Comparison of ENCODE assay signal across 3 cellular contexts in genomic region chr17:7404737-7405412, GRCh38.
TF ChIP-seq lines count a peak whose summit lies in the region.

No MANE protein-coding gene starts in this region.

TF ChIP-seq in HEK293, 187 proteins besides CTCF, POLR2A, EP300 and RAD21 (continues in another document):
- TF ChIP-seq PBX3 (CRISPR knock-in tag; IDR thresholded peaks at IDR 0.05) (no peak), ZNF335 (tag by site-specific recombination; conservative IDR thresholded peaks at IDR 0.05) (no peak), KLF8 (tag by site-specific recombination; IDR thresholded peaks at IDR 0.05) (no peak), ZNF324 (tag by site-specific recombination; IDR thresholded peaks at IDR 0.05) (no peak), ZNF140 (tag by site-specific recombination; IDR thresholded peaks at IDR 0.05) (no peak), ZNF555 (tag by site-specific recombination; conservative IDR thresholded peaks at IDR 0.05) (no peak), ZNF580 (tag by site-specific recombination; IDR thresholded peaks at IDR 0.05) (no peak), ZFHX2 (tag by site-specific recombination; conservative IDR thresholded peaks at IDR 0.05) (peak; percentile 25; the same call in 1 of the 2 replicates), SP3 (tag by site-specific recombination; IDR thresholded peaks at IDR 0.05) (peak; percentile 41), IKZF3 (tag by site-specific recombination; IDR thresholded peaks at IDR 0.05) (no peak; the same call in 1 of the 2 replicates), ZNF843 (tag by site-specific recombination; IDR thresholded peaks at IDR 0.05) (no peak), ZNF558 (tag by site-specific recombination; IDR thresholded peaks at IDR 0.05) (no peak), ZNF211 (tag by site-specific recombination; IDR thresholded peaks at IDR 0.05; ENCODE audit: low read depth) (no peak), ZNF239 (tag by site-specific recombination; IDR thresholded peaks at IDR 0.05) (no peak), ZXDB (tag by site-specific recombination; IDR thresholded peaks at IDR 0.05) (peak; percentile 80; the same call in 1 of the 2 replicates), ZNF830 (tag by site-specific recombination; IDR thresholded peaks at IDR 0.05; ENCODE audit: low read depth) (no peak), ZNF37A (tag by site-specific recombination; IDR thresholded peaks at IDR 0.05) (no peak), ZNF610 (tag by site-specific recombination; IDR thresholded peaks at IDR 0.05; ENCODE audit: borderline replicate concordance) (no peak), ZBTB20 (tag by site-specific recombination; IDR thresholded peaks at IDR 0.05) (peak; percentile 92), ZNF530 (tag by site-specific recombination; IDR thresholded peaks at IDR 0.05; ENCODE audit: low read depth) (no peak), GLIS1 (tag by site-specific recombination; IDR thresholded peaks at IDR 0.05) (peak; percentile 70), ZNF701 (tag by site-specific recombination; IDR thresholded peaks at IDR 0.05) (no peak), ZNF311 (tag by site-specific recombination; IDR thresholded peaks at IDR 0.05; ENCODE audit: borderline replicate concordance) (no peak), GLIS2 (tag by site-specific recombination; IDR thresholded peaks at IDR 0.05) (no peak), ZNF426 (tag by site-specific recombination; IDR thresholded peaks at IDR 0.05) (no peak), ZNF626 (tag by site-specific recombination; IDR thresholded peaks at IDR 0.05) (no peak), KLF10 (tag by site-specific recombination; IDR thresholded peaks at IDR 0.05) (no peak), ZNF394 (tag by site-specific recombination; IDR thresholded peaks at IDR 0.05; ENCODE audit: borderline replicate concordance) (no peak), ZNF658 (tag by site-specific recombination; IDR thresholded peaks at IDR 0.05) (no peak), ZSCAN4 (tag by site-specific recombination; IDR thresholded peaks at IDR 0.05) (no peak)

TF ChIP-seq in K562, 482 proteins besides CTCF, POLR2A, EP300 and RAD21 (continues in another document):
- TF ChIP-seq RCOR1 (IDR thresholded peaks at IDR 0.05; ENCODE audit: borderline replicate concordance in 1 of 2, low read depth in 2 of 2, low read length in 2 of 2) (no peak), TEAD1 (CRISPR knock-in tag; IDR thresholded peaks at IDR 0.05) (no peak), TCF3 (CRISPR knock-in tag; IDR thresholded peaks at IDR 0.05) (no peak), ZNF639 (CRISPR knock-in tag; conservative IDR thresholded peaks at IDR 0.05 in 1 of 2, IDR thresholded peaks at IDR 0.05 in 1 of 2) (0 out of 4 replicates have a peak, but pooled peaks of 1 of the 2 experiments have one; percentile 3), USF2 (CRISPR knock-in tag; IDR thresholded peaks at IDR 0.05) (no peak), CXXC5 (CRISPR knock-in tag; IDR thresholded peaks at IDR 0.05) (0 out of 2 replicates have a peak, but pooled peaks have one; percentile 42), CREB3L1 (IDR thresholded peaks at IDR 0.05; ENCODE audit: borderline replicate concordance, low read depth) (no peak), MTA2 (IDR thresholded peaks at IDR 0.05; ENCODE audit: low read depth) (no peak), BRCA1 (IDR thresholded peaks at IDR 0.05) (no peak), BRCA1 (CRISPR knock-in tag; IDR thresholded peaks at IDR 0.05) (no peak), FOXM1 (IDR thresholded peaks at IDR 0.05; ENCODE audit: low read depth) (no peak), FOXM1 (CRISPR knock-in tag; IDR thresholded peaks at IDR 0.05; ENCODE audit: low read depth) (no peak), VEZF1 (CRISPR knock-in tag; IDR thresholded peaks at IDR 0.05) (peak; percentile 97), YY1 (IDR thresholded peaks at IDR 0.05; ENCODE audit: borderline replicate concordance in 1 of 3, control insufficient read depth in 1 of 3, extremely low read depth in 1 of 3, insufficient read depth in 3 of 3, insufficient read length in 1 of 3, insufficient replicate concordance in 2 of 3, low read depth in 1 of 3, low read length in 2 of 3) (peak in 1 of 3 experiments; percentile 32), NR1H2 (CRISPR knock-in tag; IDR thresholded peaks at IDR 0.05) (no peak), CEBPB (tag; IDR thresholded peaks at IDR 0.05) (no peak), GTF2A2 (tag; IDR thresholded peaks at IDR 0.05) (no peak), CREM (IDR thresholded peaks at IDR 0.05; ENCODE audit: low read depth) (peak; percentile 40), E2F6 (IDR thresholded peaks at IDR 0.05; ENCODE audit: borderline replicate concordance in 1 of 2, extremely low read depth in 1 of 2, insufficient read depth in 1 of 2, insufficient read length in 1 of 2, low read depth in 1 of 2, low read length in 1 of 2, poor library complexity in 1 of 2, severe bottlenecking in 1 of 2) (peak in 1 of 2 experiments; percentile 35), ESRRB (CRISPR knock-in tag; IDR thresholded peaks at IDR 0.05; ENCODE audit: borderline replicate concordance) (no peak), PHF8 (IDR thresholded peaks at IDR 0.05; ENCODE audit: borderline replicate concordance, low read length) (peak; percentile 42; the same call in 1 of the 2 replicates), ZC3H8 (IDR thresholded peaks at IDR 0.05) (no peak)

TF ChIP-seq in GM12891, 5 proteins besides CTCF, POLR2A, EP300 and RAD21:
- no peak for TF ChIP-seq TAF1 (IDR thresholded peaks at IDR 0.05; ENCODE audit: low read depth, low read length)
- TF ChIP-seq SPI1 (IDR thresholded peaks at IDR 0.05; ENCODE audit: low read depth, low read length) = no peak
- no peak for TF ChIP-seq POU2F2 (IDR thresholded peaks at IDR 0.05; ENCODE audit: low read depth, low read length)
- TF ChIP-seq PAX5 (IDR thresholded peaks at IDR 0.05; ENCODE audit: insufficient read depth, low read length, severe bottlenecking) = no peak
- no peak for TF ChIP-seq POLR2AphosphoS5 (IDR thresholded peaks at IDR 0.05; ENCODE audit: low read depth, low read length)
